8 cellular contexts compared by ENCODE assay signal in the genomic region with DNA sequence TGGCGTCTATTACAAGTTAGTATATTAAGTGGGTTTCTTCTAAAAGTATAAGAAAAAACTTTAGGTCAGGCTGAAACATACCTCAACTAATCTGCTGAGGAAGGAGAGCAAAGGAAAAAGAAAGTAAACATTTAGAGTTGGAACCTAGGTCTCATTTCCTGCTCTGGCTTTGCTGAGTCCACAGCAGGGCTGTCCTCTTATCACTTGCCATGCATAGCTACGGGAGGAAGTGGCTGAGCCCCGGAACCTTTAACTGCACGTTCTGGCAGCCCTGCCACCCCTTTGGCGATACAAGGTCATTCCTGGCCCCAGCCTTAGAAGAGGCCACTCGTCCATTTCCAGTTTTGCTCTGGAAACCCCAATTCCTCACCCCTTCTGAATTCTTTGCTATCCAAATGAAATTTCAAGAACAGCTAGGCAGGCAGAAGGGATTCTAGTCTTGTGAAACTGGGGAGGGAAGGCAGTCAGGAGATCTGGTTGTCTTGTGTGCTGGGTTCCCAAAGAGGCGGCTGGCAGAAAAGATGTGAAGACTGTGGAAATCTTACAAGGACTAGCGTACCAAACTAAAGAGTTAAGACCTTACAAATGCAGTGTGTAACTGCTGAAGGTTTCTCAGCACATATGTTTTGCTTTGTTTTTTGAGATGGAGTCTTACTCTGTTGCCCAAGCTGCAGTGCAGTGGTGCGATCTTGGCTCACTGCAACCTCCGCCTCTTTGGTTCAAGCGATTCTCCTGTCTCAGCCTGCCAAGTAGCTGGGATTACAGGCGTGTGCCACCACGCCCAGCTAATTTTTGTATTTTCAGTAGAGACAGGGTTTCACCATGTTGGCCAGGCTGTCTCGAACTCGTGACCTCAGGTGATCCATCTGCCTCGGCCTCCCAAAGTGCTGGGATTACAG. TPM values are rescaled to one million over a fixed set of nuclear protein-coding genes. Genes with fewer than 3 reads are reported as not detected.
DNase-seq lines count a peak whose midpoint lies in the region; ATAC-seq and TF ChIP-seq lines count a peak whose summit lies in the region.

No MANE protein-coding gene starts in this region.

- peaks cover 0 to 26% (median 11%) of the 10 kb centered on the region in 4 donors for H3K36me3 ChIP-seq in transverse colon

- no peak for TF ChIP-seq EP300 in transverse colon (IDR thresholded peaks at IDR 0.05; ENCODE audit: low read depth)

- ATAC-seq in GM21825 (IDR thresholded peaks at IDR 0.05; ENCODE audit: unreplicated experiment), result peak; percentile 74
- peak; percentile 91 for ATAC-seq in left colon

- TF ChIP-seq CTCF in GM13976 (IDR thresholded peaks at IDR 0.05; ENCODE audit: borderline replicate concordance, control extremely low read depth, extremely low read depth, insufficient read depth, missing control alignments), result no peak
- no peak for TF ChIP-seq CTCF in transverse colon (IDR thresholded peaks at IDR 0.05)
- no peak for TF ChIP-seq CTCF in RWPE1 (conservative IDR thresholded peaks at IDR 0.05; ENCODE audit: low read depth)

- 65 to 79% methylated on average over 10 to 16 of the region's 16 CpGs for WGBS in transverse colon (ENCODE audit: low coverage in 1 of 2), 2 donors

- TF ChIP-seq POLR2A in transverse colon (IDR thresholded peaks at IDR 0.05), result peak; percentile 11

- no peaks in the 10 kb centered on the region for H3K9me3 ChIP-seq in transverse colon

- no peaks in the 10 kb centered on the region for H3K27me3 ChIP-seq in transverse colon

- CTCF ChIA-PET in RWPE1 (lab: Yijun Ruan, JAX), result no interaction called here

- in situ Hi-C loops in GM13976 (cut with MboI; ENCODE audit: low sequenced_read_pairs, unreplicated experiment), result loop anchor here (10.0 kb wide), 1 partner anchor 173 kb away; no protein-coding TSS in a partner anchor
- in situ Hi-C loops in transverse colon (cut with MboI; ENCODE audit: low pct_ligation_motif_present in 1 of 4, low pct_unique_long_range_greater_than_20kb in 1 of 4, low sequenced_read_pairs in 3 of 4), result loop anchor here in 2 of 4 donors (10.0 kb wide), 1 partner anchor 173 kb away; no protein-coding TSS in a partner anchor

- DNase-seq in GM13976 (ENCODE audit: low spot score) (peak; percentile 64), MV-4-11 (lab: John Stamatoyannopoulos, UW) (peak; percentile 56), left colon (peak; percentile 63 to 68), transverse colon (peak; percentile 68), inferior parietal cortex (ENCODE audit: extremely low spot score) (no peak), RWPE1 (ENCODE audit: low spot score) (no peak)
- DNase-seq in activated naive CD4-positive, alpha-beta T cell treated with anti-CD3 and anti-CD28 coated beads, Interleukin-2, amount 50 U/mL, for 16 hours, result peak; percentile 27

- no peak overlapping the region for H3K4me3 ChIP-seq in transverse colon

- peaks cover 0 to 43% (median 24%) of the 10 kb centered on the region in 4 donors for H3K4me1 ChIP-seq in transverse colon

- intact Hi-C loops in left colon (cut with DNase I, micrococcal nuclease), result no loop called here
- intact Hi-C loops in transverse colon (cut with DNase I; ENCODE audit: low total_unique reads), result loop anchor here (10.0 kb wide), 1 partner anchor 1967 kb away; no protein-coding TSS in a partner anchor

- POLR2A ChIA-PET in RWPE1 (lab: Yijun Ruan, JAX; ENCODE audit: low non-redundant PET), result no interaction called here

- H3K27ac ChIP-seq in transverse colon (peak overlapping the region; percentile 69 to 83 (median 74)), RWPE1 (no peak overlapping the region)

RNA-seq across cellular contexts. Expression of gene WIPI1, which starts 19.1 kb away (rescaled TPM):
- total RNA-seq in left colon (10 to 100 TPM; 78.3 to 95.3 TPM), transverse colon (100 to 1,000 TPM in 2 of 4 donors, 10 to 100 TPM in 2; 62.6 to 313 (median 97.1) TPM)

Comparison
In these comparisons a context has a peak if more than half of its experiments do, and no peak if none do; other contexts are left out.
1. DNase-seq: peak in GM13976 (single experiment), MV-4-11 (single experiment), activated naive CD4-positive, alpha-beta T cell treated with anti-CD3 and anti-CD28 coated beads, Interleukin-2, amount 50 U/mL, for 16 hours (single experiment), left colon (2 of 2) and transverse colon (single experiment); none in inferior parietal cortex (single experiment) and RWPE1 (single experiment).